ENCODE assay signal across 18 cellular contexts in the genomic region with DNA sequence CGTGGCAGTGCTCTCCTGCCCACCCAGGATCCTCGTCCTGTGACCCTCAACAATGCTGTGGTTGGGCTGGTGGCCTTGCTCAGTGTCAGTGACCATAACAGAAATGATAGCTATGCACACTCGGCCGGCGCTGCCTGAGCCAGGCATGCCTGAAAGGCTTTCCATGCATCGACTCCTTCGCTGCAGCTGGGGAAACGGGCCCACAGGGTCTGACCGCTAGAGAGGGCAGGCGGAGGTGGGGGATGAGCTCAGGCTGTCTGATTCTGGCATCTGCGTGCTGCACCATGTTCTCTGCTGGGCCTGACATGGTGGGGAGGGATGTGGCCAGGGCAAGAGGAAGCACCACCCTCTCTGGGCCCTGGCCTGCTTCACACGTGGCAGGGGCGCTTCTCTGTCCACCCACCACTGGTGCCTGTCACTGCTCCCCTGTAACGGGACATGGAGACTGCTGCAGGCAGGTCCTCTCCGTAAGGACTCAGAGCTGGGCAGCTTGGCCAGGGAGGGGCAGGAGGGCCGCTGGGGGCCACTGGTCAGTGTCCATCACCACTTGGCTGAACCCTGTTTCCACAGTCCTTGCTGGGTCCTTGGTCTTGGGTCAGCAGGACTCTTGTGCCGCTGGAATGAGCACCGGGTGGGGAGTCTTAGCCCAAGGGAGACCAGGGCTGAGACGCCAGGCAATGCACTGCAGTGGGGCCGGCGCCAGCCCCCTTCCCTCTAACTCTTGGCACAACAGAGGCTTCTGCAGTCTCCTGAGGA.
A peak's percentile ranks its signal among the peaks of the same experiment; 100 is the strongest.
DNase-seq lines count a peak whose midpoint lies in the region; ATAC-seq and TF ChIP-seq lines count a peak whose summit lies in the region.
"Had no signal": no experiment of that assay in that cellular context is flagged by ENCODE, and none has a peak within 500 bp of the region (broad histone marks: within the 10 kb centered on the region; RNA-seq: fewer than 3 reads in every experiment).

No MANE protein-coding gene starts in this region.

- TF ChIP-seq EP300 in SK-N-SH (IDR thresholded peaks at IDR 0.05; ENCODE audit: borderline replicate concordance in 1 of 2, low read depth in 1 of 2, low read length in 1 of 2): no peak

- H3K9me3 Mint-ChIP-seq in natural killer cell: no peaks in the 10 kb centered on the region
- no peaks in the 10 kb centered on the region for H3K9me3 Mint-ChIP-seq in stimulated activated naive B cell treated with anti-CD40 and anti-IgM and Interleukin-4, amounts not matched to agents 10 μg/mL and 1 μg/mL and 100 μg/mL, for 72 hours
- H3K9me3 Mint-ChIP-seq: CD4-positive, CD25-positive, alpha-beta regulatory T cell had no signal

- H4K20me1 ChIP-seq in SK-N-SH (ENCODE audit: insufficient read depth): no peaks in the 10 kb centered on the region

- no peak for TF ChIP-seq RAD21 in SK-N-SH (IDR thresholded peaks at IDR 0.05; ENCODE audit: low read length)

- H3K4me3 ChIP-seq in left ventricle myocardium inferior (no peak overlapping the region), SK-N-SH (ENCODE audit: low read depth in 2 of 2, low read length in 1 of 2) (no peak overlapping the region)
- H3K4me3 ChIP-seq: esophagus muscularis mucosa, SK-N-MC, upper lobe of right lung had no signal

- CTCF ChIA-PET in SK-N-SH (lab: Yijun Ruan, JAX): interaction anchor here (0.8 to 8.6 kb wide), 5 partner anchors 10 to 79 kb away, joined by 3 to 43 read pairs (median 3); no protein-coding TSS in a partner anchor

- no peak overlapping the region for H3K4me2 ChIP-seq in SK-N-SH

- H3K36me3 Mint-ChIP-seq in natural killer cell: no peaks in the 10 kb centered on the region
- H3K36me3 Mint-ChIP-seq in stimulated activated naive B cell treated with anti-CD40 and anti-IgM and Interleukin-4, amounts not matched to agents 10 μg/mL and 1 μg/mL and 100 μg/mL, for 72 hours: peaks cover 38 to 60% of the 10 kb centered on the region in 2 donors
- H3K36me3 Mint-ChIP-seq: activated naive CD8-positive, alpha-beta T cell had no signal

- peak overlapping the region; percentile 20; the same call in 1 of the 2 replicates for H3K27ac ChIP-seq in VCaP
- H3K27ac ChIP-seq in left ventricle myocardium inferior (replicated peaks): peak overlapping the region; percentile 66
- H3K27ac ChIP-seq in SK-N-SH (ENCODE audit: low read depth in 2 of 2, low read length in 1 of 2): no peak overlapping the region
- H3K27ac ChIP-seq: esophagus muscularis mucosa, SK-N-MC, upper lobe of right lung, WERI-Rb-1 had no signal

- peak overlapping the region; percentile 37 for H3K4me3 Mint-ChIP-seq in natural killer cell
- no peak overlapping the region for H3K4me3 Mint-ChIP-seq in stimulated activated naive B cell treated with anti-CD40 and anti-IgM and Interleukin-4, amounts not matched to agents 10 μg/mL and 1 μg/mL and 100 μg/mL, for 72 hours
- H3K4me3 Mint-ChIP-seq: activated naive CD8-positive, alpha-beta T cell; CD4-positive, CD25-positive, alpha-beta regulatory T cell had no signal

- H3K9me3 ChIP-seq in left ventricle myocardium inferior (replicated peaks) (no peaks in the 10 kb centered on the region), SK-N-SH (no peaks in the 10 kb centered on the region)
- H3K9me3 ChIP-seq: esophagus muscularis mucosa, upper lobe of right lung had no signal

- peak; percentile 35 to 46 (median 45) for ATAC-seq in natural killer cell
- ATAC-seq in stimulated activated naive B cell treated with anti-CD40 and anti-IgM and Interleukin-4, amounts not matched to agents 10 μg/mL and 1 μg/mL and 100 μg/mL, for 72 hours (replicated peaks): no peak
- no peak for ATAC-seq in GM21619 (IDR thresholded peaks at IDR 0.05; ENCODE audit: unreplicated experiment)
- ATAC-seq: upper lobe of right lung had no signal

- DNase-seq in left ventricle myocardium inferior (no peak), natural killer cell (no peak), GOT3 (lab: John Stamatoyannopoulos, UW) (no peak), SK-N-SH (no peak)
- DNase-seq in stimulated activated naive B cell treated with anti-CD40 and anti-IgM and Interleukin-4, amounts not matched to agents 10 μg/mL and 1 μg/mL and 100 μg/mL, for 72 hours: no peak
- DNase-seq: CD4-positive, CD25-positive, alpha-beta regulatory T cell; effector memory CD4-positive, alpha-beta T cell; H7; NCI-H1694; NCI-H2171; NCI-H526 treated with DMSO at 0.1 percent for 48 hours; upper lobe of right lung; WERI-Rb-1 had no signal

- H3K27me3 ChIP-seq in left ventricle myocardium inferior (ENCODE audit: low read depth) (no peaks in the 10 kb centered on the region), SK-N-SH (ENCODE audit: insufficient read depth) (no peaks in the 10 kb centered on the region)
- H3K27me3 ChIP-seq: esophagus muscularis mucosa, upper lobe of right lung had no signal

- peak overlapping the region; percentile 52 to 62 for H3K27ac Mint-ChIP-seq in natural killer cell
- peak overlapping the region; percentile 47 for H3K27ac Mint-ChIP-seq in stimulated activated naive B cell treated with anti-CD40 and anti-IgM and Interleukin-4, amounts not matched to agents 10 μg/mL and 1 μg/mL and 100 μg/mL, for 72 hours
- H3K27ac Mint-ChIP-seq: activated naive CD8-positive, alpha-beta T cell had no signal

- H3F3A ChIP-seq in SK-N-SH (replicated peaks; ENCODE audit: insufficient read depth): no peaks in the 10 kb centered on the region

- no peak overlapping the region for H3K9ac ChIP-seq in SK-N-SH

- peaks cover 11 to 37% of the 10 kb centered on the region in 2 donors for H3K4me1 Mint-ChIP-seq in natural killer cell
- peaks cover 51 to 56% of the 10 kb centered on the region in 2 donors for H3K4me1 Mint-ChIP-seq in stimulated activated naive B cell treated with anti-CD40 and anti-IgM and Interleukin-4, amounts not matched to agents 10 μg/mL and 1 μg/mL and 100 μg/mL, for 72 hours
- H3K4me1 Mint-ChIP-seq: CD4-positive, CD25-positive, alpha-beta regulatory T cell had no signal

- no peaks in the 10 kb centered on the region for H3K9me2 ChIP-seq in SK-N-SH

- intact Hi-C loops in left ventricle myocardium inferior (cut with micrococcal nuclease) (no loop called here), natural killer cell (cut with micrococcal nuclease) (no loop called here)

- peaks cover 98% of the 10 kb centered on the region for H3K36me3 ChIP-seq in left ventricle myocardium inferior
- peaks cover 0 to 60% of the 10 kb centered on the region in 2 experiments for H3K36me3 ChIP-seq in SK-N-SH (replicated peaks in 1 of 2; ENCODE audit: control insufficient read depth in 1 of 2, insufficient read depth in 2 of 2, low read length in 1 of 2)

- H2AFZ ChIP-seq in SK-N-SH (ENCODE audit: low read depth): no peak overlapping the region

- H3K79me2 ChIP-seq in SK-N-SH (ENCODE audit: insufficient read depth): no peaks in the 10 kb centered on the region

- H3K4me1 ChIP-seq in left ventricle myocardium inferior (peaks cover 43% of the 10 kb centered on the region), SK-N-SH (ENCODE audit: control insufficient read depth in 1 of 2, insufficient read depth in 2 of 2, low read depth in 1 of 2, low read length in 1 of 2) (no peaks in the 10 kb centered on the region)
- H3K4me1 ChIP-seq: upper lobe of right lung had no signal

- H3K27me3 Mint-ChIP-seq in natural killer cell (ENCODE audit: low read depth in 2 of 2): no peaks in the 10 kb centered on the region
- H3K27me3 Mint-ChIP-seq in stimulated activated naive B cell treated with anti-CD40 and anti-IgM and Interleukin-4, amounts not matched to agents 10 μg/mL and 1 μg/mL and 100 μg/mL, for 72 hours: no peaks in the 10 kb centered on the region
- H3K27me3 Mint-ChIP-seq: activated naive CD8-positive, alpha-beta T cell; CD4-positive, CD25-positive, alpha-beta regulatory T cell had no signal

- TF ChIP-seq CTCF in VCaP (conservative IDR thresholded peaks at IDR 0.05) (no peak), left ventricle myocardium inferior (IDR thresholded peaks at IDR 0.05; ENCODE audit: borderline replicate concordance) (no peak), natural killer cell (IDR thresholded peaks at IDR 0.05) (no peak), SK-N-SH (IDR thresholded peaks at IDR 0.05) (no peak)

- POLR2A ChIA-PET in SK-N-SH (lab: Yijun Ruan, JAX): no interaction called here

- 90% methylated on average over 8 of the region's 21 CpGs for WGBS in SK-N-SH (ENCODE audit: low lambda C conversion rate)

TF ChIP-seq in SK-N-SH, 30 proteins besides CTCF, POLR2A, EP300 and RAD21 (continues in another document):
- TF ChIP-seq, protein P1, sequence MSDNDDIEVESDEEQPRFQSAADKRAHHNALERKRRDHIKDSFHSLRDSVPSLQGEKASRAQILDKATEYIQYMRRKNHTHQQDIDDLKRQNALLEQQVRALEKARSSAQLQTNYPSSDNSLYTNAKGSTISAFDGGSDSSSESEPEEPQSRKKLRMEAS (IDR thresholded peaks at IDR 0.05; ENCODE audit: low read depth): no peak
- TF ChIP-seq ELF1 (IDR thresholded peaks at IDR 0.05): no peak
- no peak for TF ChIP-seq RCOR1 (IDR thresholded peaks at IDR 0.05; ENCODE audit: low read length)
- TF ChIP-seq MEF2A (IDR thresholded peaks at IDR 0.05; ENCODE audit: borderline replicate concordance, low read depth): no peak
- TF ChIP-seq, protein P2, sequence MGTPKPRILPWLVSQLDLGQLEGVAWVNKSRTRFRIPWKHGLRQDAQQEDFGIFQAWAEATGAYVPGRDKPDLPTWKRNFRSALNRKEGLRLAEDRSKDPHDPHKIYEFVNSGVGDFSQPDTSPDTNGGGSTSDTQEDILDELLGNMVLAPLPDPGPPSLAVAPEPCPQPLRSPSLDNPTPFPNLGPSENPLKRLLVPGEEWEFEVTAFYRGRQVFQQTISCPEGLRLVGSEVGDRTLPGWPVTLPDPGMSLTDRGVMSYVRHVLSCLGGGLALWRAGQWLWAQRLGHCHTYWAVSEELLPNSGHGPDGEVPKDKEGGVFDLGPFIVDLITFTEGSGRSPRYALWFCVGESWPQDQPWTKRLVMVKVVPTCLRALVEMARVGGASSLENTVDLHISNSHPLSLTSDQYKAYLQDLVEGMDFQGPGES (IDR thresholded peaks at IDR 0.05; ENCODE audit: low read depth, low read length): no peak
- no peak for TF ChIP-seq TEAD4 (IDR thresholded peaks at IDR 0.05; ENCODE audit: borderline replicate concordance, insufficient read depth)
- TF ChIP-seq GATA2 (CRISPR knock-in tag; IDR thresholded peaks at IDR 0.05): no peak
- no peak for TF ChIP-seq GABPA (IDR thresholded peaks at IDR 0.05; ENCODE audit: low read depth)
- TF ChIP-seq TCF12 (IDR thresholded peaks at IDR 0.05): no peak
- TF ChIP-seq NRF1 (IDR thresholded peaks at IDR 0.05; ENCODE audit: low read depth, low read length): no peak
- TF ChIP-seq MXI1 (IDR thresholded peaks at IDR 0.05; ENCODE audit: low read depth, low read length): no peak
- TF ChIP-seq, protein P3, sequence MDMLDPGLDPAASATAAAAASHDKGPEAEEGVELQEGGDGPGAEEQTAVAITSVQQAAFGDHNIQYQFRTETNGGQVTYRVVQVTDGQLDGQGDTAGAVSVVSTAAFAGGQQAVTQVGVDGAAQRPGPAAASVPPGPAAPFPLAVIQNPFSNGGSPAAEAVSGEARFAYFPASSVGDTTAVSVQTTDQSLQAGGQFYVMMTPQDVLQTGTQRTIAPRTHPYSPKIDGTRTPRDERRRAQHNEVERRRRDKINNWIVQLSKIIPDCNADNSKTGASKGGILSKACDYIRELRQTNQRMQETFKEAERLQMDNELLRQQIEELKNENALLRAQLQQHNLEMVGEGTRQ (IDR thresholded peaks at IDR 0.05; ENCODE audit: borderline replicate concordance, low read depth, low read length): no peak

Comparison
In these comparisons a context has a peak if more than half of its experiments do, and no peak if none do; other contexts are left out.
1. H3K27ac ChIP-seq: peak in VCaP (single experiment) and left ventricle myocardium inferior (single experiment); none in SK-N-SH (0 of 2).
2. ATAC-seq: peak in natural killer cell (3 of 3); none in stimulated activated naive B cell treated with anti-CD40 and anti-IgM and Interleukin-4, amounts not matched to agents 10 μg/mL and 1 μg/mL and 100 μg/mL, for 72 hours (0 of 2) and GM21619 (single experiment).